In genomic region chr3:128532007-128532983, GRCh38 we compare ENCODE assay signal across 10 cellular contexts.
"Had no signal": no experiment of that assay in that cellular context is flagged by ENCODE, and none has a peak within 500 bp of the region (broad histone marks: within the 10 kb centered on the region; RNA-seq: fewer than 3 reads in every experiment).

No MANE protein-coding gene starts in this region.

- H3K27ac Mint-ChIP-seq: activated CD4-positive, alpha-beta T cell treated with anti-CD3 and anti-CD28 coated beads for 36 hours; activated CD8-positive, alpha-beta T cell treated with anti-CD3 and anti-CD28 coated beads for 36 hours; activated naive CD4-positive, alpha-beta T cell treated with anti-CD3 and anti-CD28 coated beads, Interleukin-2, amount 10 ng/mL, durations not matched to agents 7 days and 5 days; activated T-helper 17 cell treated with anti-CD3 and anti-CD28 coated beads, Interleukin-2, amount 50 U/mL, for 72 hours had no signal

- H3K4me3 Mint-ChIP-seq: activated CD4-positive, alpha-beta T cell treated with anti-CD3 and anti-CD28 coated beads for 36 hours; activated CD8-positive, alpha-beta T cell treated with anti-CD3 and anti-CD28 coated beads for 36 hours; activated naive CD4-positive, alpha-beta T cell treated with anti-CD3 and anti-CD28 coated beads, Interleukin-2, amount 10 ng/mL, durations not matched to agents 7 days and 5 days; activated T-helper 17 cell treated with anti-CD3 and anti-CD28 coated beads, Interleukin-2, amount 50 U/mL, for 72 hours had no signal

- DNase-seq: activated CD4-positive, alpha-beta T cell treated with anti-CD3 and anti-CD28 coated beads for 36 hours; activated CD8-positive, alpha-beta T cell treated with anti-CD3 and anti-CD28 coated beads for 36 hours; activated naive CD4-positive, alpha-beta T cell treated with anti-CD3 and anti-CD28 coated beads, Interleukin-2, amount 10 ng/mL, durations not matched to agents 7 days and 5 days; effector CD8-positive, alpha-beta T cell; kidney; retina; stimulated activated CD4-positive, alpha-beta T cell treated with anti-CD3 and anti-CD28 coated beads, Interleukin-4, amount 100 ng/mL, for 4 hours; stomach; WERI-Rb-1 had no signal

- H3K36me3 Mint-ChIP-seq: activated naive CD4-positive, alpha-beta T cell treated with anti-CD3 and anti-CD28 coated beads, Interleukin-2, amount 10 ng/mL, durations not matched to agents 7 days and 5 days had no signal

- ATAC-seq: activated CD4-positive, alpha-beta T cell treated with anti-CD3 and anti-CD28 coated beads for 36 hours; activated CD8-positive, alpha-beta T cell treated with anti-CD3 and anti-CD28 coated beads for 36 hours; activated T-helper 17 cell treated with anti-CD3 and anti-CD28 coated beads, Interleukin-2, amount 50 U/mL, for 72 hours had no signal

- H3K9me3 Mint-ChIP-seq: activated CD8-positive, alpha-beta T cell treated with anti-CD3 and anti-CD28 coated beads for 36 hours; activated naive CD4-positive, alpha-beta T cell treated with anti-CD3 and anti-CD28 coated beads, Interleukin-2, amount 10 ng/mL, durations not matched to agents 7 days and 5 days; activated T-helper 17 cell treated with anti-CD3 and anti-CD28 coated beads, Interleukin-2, amount 50 U/mL, for 72 hours had no signal

- H3K4me1 Mint-ChIP-seq: activated CD4-positive, alpha-beta T cell treated with anti-CD3 and anti-CD28 coated beads for 36 hours; activated naive CD4-positive, alpha-beta T cell treated with anti-CD3 and anti-CD28 coated beads, Interleukin-2, amount 10 ng/mL, durations not matched to agents 7 days and 5 days; activated T-helper 17 cell treated with anti-CD3 and anti-CD28 coated beads, Interleukin-2, amount 50 U/mL, for 72 hours had no signal

- H3K27ac ChIP-seq: stomach, WERI-Rb-1 had no signal
